ENCODE assay signal across 1 cellular context in genomic region chr3:195442573-195443390, GRCh38.
TF ChIP-seq lines count a peak whose summit lies in the region.

A gene with protein sequence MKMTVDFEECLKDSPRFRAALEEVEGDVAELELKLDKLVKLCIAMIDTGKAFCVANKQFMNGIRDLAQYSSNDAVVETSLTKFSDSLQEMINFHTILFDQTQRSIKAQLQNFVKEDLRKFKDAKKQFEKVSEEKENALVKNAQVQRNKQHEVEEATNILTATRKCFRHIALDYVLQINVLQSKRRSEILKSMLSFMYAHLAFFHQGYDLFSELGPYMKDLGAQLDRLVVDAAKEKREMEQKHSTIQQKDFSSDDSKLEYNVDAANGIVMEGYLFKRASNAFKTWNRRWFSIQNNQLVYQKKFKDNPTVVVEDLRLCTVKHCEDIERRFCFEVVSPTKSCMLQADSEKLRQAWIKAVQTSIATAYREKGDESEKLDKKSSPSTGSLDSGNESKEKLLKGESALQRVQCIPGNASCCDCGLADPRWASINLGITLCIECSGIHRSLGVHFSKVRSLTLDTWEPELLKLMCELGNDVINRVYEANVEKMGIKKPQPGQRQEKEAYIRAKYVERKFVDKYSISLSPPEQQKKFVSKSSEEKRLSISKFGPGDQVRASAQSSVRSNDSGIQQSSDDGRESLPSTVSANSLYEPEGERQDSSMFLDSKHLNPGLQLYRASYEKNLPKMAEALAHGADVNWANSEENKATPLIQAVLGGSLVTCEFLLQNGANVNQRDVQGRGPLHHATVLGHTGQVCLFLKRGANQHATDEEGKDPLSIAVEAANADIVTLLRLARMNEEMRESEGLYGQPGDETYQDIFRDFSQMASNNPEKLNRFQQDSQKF (minus strand): TSS chr3:195443020. CDS start chr3:195442847, 173 bp downstream.

TF ChIP-seq in GM12878, 131 proteins besides CTCF, POLR2A, EP300 and RAD21 (continued from another document and continues in another):
- TF ChIP-seq ZNF592 (IDR thresholded peaks at IDR 0.05): no peak
- TF ChIP-seq USF1 (IDR thresholded peaks at IDR 0.05; ENCODE audit: borderline replicate concordance, extremely low read length, insufficient read depth, low read depth, low read length): peak; percentile 92
- TF ChIP-seq ATF7 (IDR thresholded peaks at IDR 0.05; ENCODE audit: low read depth): no peak
- TF ChIP-seq REST (IDR thresholded peaks at IDR 0.05; ENCODE audit: low read depth, low read length): no peak
- TF ChIP-seq GABPA (IDR thresholded peaks at IDR 0.05; ENCODE audit: low read depth): peak; percentile 63
- no peak for TF ChIP-seq SMC3 (IDR thresholded peaks at IDR 0.05; ENCODE audit: borderline replicate concordance, low read length)
- TF ChIP-seq MLLT1 (IDR thresholded peaks at IDR 0.05): no peak
- TF ChIP-seq BRCA1 (IDR thresholded peaks at IDR 0.05; ENCODE audit: low read depth, low read length): no peak; the same call in 1 of the 2 replicates
- peak; percentile 75; the same call in 1 of the 2 replicates for TF ChIP-seq HDGF (IDR thresholded peaks at IDR 0.05)
- TF ChIP-seq ETV6 (conservative IDR thresholded peaks at IDR 0.05 in 1 of 2, IDR thresholded peaks at IDR 0.05 in 1 of 2; ENCODE audit: borderline replicate concordance in 1 of 2, low read depth in 1 of 2): no peak; a peak in 1 of 4 replicates
- no peak for TF ChIP-seq SMAD1 (IDR thresholded peaks at IDR 0.05; ENCODE audit: low read depth, partially characterized antibody)
- TF ChIP-seq, protein P1, sequence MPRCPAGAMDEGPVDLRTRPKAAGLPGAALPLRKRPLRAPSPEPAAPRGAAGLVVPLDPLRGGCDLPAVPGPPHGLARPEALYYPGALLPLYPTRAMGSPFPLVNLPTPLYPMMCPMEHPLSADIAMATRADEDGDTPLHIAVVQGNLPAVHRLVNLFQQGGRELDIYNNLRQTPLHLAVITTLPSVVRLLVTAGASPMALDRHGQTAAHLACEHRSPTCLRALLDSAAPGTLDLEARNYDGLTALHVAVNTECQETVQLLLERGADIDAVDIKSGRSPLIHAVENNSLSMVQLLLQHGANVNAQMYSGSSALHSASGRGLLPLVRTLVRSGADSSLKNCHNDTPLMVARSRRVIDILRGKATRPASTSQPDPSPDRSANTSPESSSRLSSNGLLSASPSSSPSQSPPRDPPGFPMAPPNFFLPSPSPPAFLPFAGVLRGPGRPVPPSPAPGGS (IDR thresholded peaks at IDR 0.05; ENCODE audit: borderline replicate concordance, insufficient read depth, low read depth, low read length, poor library complexity, severe bottlenecking): peak; percentile 23
- TF ChIP-seq CREB1 (IDR thresholded peaks at IDR 0.05; ENCODE audit: low read depth): peak; percentile 60; the same call in 1 of the 2 replicates
- TF ChIP-seq TCF3 (IDR thresholded peaks at IDR 0.05; ENCODE audit: borderline replicate concordance, insufficient read depth, low read depth, low read length): 0 out of 2 replicates have a peak, but pooled peaks have one; percentile 54
- TF ChIP-seq RFX5 (IDR thresholded peaks at IDR 0.05; ENCODE audit: low read depth, low read length): peak; percentile 67
- TF ChIP-seq, protein P2, sequence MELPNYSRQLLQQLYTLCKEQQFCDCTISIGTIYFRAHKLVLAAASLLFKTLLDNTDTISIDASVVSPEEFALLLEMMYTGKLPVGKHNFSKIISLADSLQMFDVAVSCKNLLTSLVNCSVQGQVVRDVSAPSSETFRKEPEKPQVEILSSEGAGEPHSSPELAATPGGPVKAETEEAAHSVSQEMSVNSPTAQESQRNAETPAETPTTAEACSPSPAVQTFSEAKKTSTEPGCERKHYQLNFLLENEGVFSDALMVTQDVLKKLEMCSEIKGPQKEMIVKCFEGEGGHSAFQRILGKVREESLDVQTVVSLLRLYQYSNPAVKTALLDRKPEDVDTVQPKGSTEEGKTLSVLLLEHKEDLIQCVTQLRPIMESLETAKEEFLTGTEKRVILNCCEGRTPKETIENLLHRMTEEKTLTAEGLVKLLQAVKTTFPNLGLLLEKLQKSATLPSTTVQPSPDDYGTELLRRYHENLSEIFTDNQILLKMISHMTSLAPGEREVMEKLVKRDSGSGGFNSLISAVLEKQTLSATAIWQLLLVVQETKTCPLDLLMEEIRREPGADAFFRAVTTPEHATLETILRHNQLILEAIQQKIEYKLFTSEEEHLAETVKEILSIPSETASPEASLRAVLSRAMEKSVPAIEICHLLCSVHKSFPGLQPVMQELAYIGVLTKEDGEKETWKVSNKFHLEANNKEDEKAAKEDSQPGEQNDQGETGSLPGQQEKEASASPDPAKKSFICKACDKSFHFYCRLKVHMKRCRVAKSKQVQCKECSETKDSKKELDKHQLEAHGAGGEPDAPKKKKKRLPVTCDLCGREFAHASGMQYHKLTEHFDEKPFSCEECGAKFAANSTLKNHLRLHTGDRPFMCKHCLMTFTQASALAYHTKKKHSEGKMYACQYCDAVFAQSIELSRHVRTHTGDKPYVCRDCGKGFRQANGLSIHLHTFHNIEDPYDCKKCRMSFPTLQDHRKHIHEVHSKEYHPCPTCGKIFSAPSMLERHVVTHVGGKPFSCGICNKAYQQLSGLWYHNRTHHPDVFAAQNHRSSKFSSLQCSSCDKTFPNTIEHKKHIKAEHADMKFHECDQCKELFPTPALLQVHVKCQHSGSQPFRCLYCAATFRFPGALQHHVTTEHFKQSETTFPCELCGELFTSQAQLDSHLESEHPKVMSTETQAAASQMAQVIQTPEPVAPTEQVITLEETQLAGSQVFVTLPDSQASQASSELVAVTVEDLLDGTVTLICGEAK (IDR thresholded peaks at IDR 0.05; ENCODE audit: borderline replicate concordance): peak; percentile 84; the same call in 1 of the 2 replicates
- TF ChIP-seq, protein P3, sequence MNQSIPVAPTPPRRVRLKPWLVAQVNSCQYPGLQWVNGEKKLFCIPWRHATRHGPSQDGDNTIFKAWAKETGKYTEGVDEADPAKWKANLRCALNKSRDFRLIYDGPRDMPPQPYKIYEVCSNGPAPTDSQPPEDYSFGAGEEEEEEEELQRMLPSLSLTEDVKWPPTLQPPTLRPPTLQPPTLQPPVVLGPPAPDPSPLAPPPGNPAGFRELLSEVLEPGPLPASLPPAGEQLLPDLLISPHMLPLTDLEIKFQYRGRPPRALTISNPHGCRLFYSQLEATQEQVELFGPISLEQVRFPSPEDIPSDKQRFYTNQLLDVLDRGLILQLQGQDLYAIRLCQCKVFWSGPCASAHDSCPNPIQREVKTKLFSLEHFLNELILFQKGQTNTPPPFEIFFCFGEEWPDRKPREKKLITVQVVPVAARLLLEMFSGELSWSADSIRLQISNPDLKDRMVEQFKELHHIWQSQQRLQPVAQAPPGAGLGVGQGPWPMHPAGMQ (IDR thresholded peaks at IDR 0.05; ENCODE audit: borderline replicate concordance): no peak
- TF ChIP-seq ZNF24 (IDR thresholded peaks at IDR 0.05): 0 out of 2 replicates have a peak, but pooled peaks have one; percentile 7
- TF ChIP-seq CHD2 (IDR thresholded peaks at IDR 0.05; ENCODE audit: borderline replicate concordance, low read depth, low read length): peak; percentile 96
- TF ChIP-seq SUPT20H (IDR thresholded peaks at IDR 0.05; ENCODE audit: borderline replicate concordance, control insufficient read depth, low read depth, low read length): no peak
- peak; percentile 73 for TF ChIP-seq E4F1 (IDR thresholded peaks at IDR 0.05; ENCODE audit: borderline replicate concordance, partially characterized antibody)
- no peak for TF ChIP-seq SREBF2 (IDR thresholded peaks at IDR 0.05; ENCODE audit: low read length)
- TF ChIP-seq KDM1A (IDR thresholded peaks at IDR 0.05; ENCODE audit: borderline replicate concordance): no peak
- 0 out of 2 replicates have a peak, but pooled peaks have one; percentile 52 for TF ChIP-seq SMARCA5 (IDR thresholded peaks at IDR 0.05)
- peak; percentile 30; the same call in 1 of the 2 replicates for TF ChIP-seq HCFC1 (IDR thresholded peaks at IDR 0.05; ENCODE audit: low read length)
- no peak for TF ChIP-seq EZH2 (IDR thresholded peaks at IDR 0.05; ENCODE audit: borderline replicate concordance, control insufficient read depth, low read depth, low read length)
